Comparison of ENCODE assay signal across 9 cellular contexts in genomic region chr12:102824218-102824835, GRCh38.
DNase-seq lines count a peak whose midpoint lies in the region; ATAC-seq and TF ChIP-seq lines count a peak whose summit lies in the region.
"Had no signal": no experiment of that assay in that cellular context is flagged by ENCODE, and none has a peak within 500 bp of the region (broad histone marks: within the 10 kb centered on the region; RNA-seq: fewer than 3 reads in every experiment).

No MANE protein-coding gene starts in this region.

- no peak overlapping the region for H3K4me2 ChIP-seq in GM23248 (ENCODE audit: unreplicated experiment)

- WGBS in GM23248 (ENCODE audit: low coverage in 1 of 2, low lambda C conversion rate in 2 of 2, missing lambda C conversion rate in 2 of 2), 2 experiments: 6 to 8% methylated on average over 36 of the region's 36 CpGs

- intact Hi-C loops in left cardiac atrium (cut with DNase I) (no loop called here), posterior vena cava (cut with DNase I) (no loop called here)

- H3K9me2 ChIP-seq in GM23248 (ENCODE audit: insufficient read depth): no peaks in the 10 kb centered on the region

- no peaks in the 10 kb centered on the region for H4K20me1 ChIP-seq in GM23248 (ENCODE audit: insufficient read depth)

- H3K27ac ChIP-seq in GM23248: no peak overlapping the region

- no peak for TF ChIP-seq CTCF in BE2C (IDR thresholded peaks at IDR 0.05; ENCODE audit: low read depth, low read length)

- in situ Hi-C loops in GM23248 (cut with MboI): no loop called here

- H3K36me3 ChIP-seq in GM23248 (ENCODE audit: low read depth): no peaks in the 10 kb centered on the region
- H3K36me3 ChIP-seq in BE2C: no peaks in the 10 kb centered on the region

- H3K4me3 ChIP-seq in GM23248 (no peak overlapping the region), BE2C (ENCODE audit: low read depth, low read length) (no peak overlapping the region)

- no peaks in the 10 kb centered on the region for H3F3A ChIP-seq in GM23248 (ENCODE audit: insufficient read depth)

- ATAC-seq in SK-N-SH treated with all-trans-retinoic acid at 6 μM for 48 hours: peak; percentile 90
- peak; percentile 63 to 88 for ATAC-seq in left cardiac atrium
- ATAC-seq in HG03108 (IDR thresholded peaks at IDR 0.05; ENCODE audit: unreplicated experiment): no peak
- no peak for ATAC-seq in HG03520 (IDR thresholded peaks at IDR 0.05; ENCODE audit: unreplicated experiment)
- no peak for ATAC-seq in GM21723 (IDR thresholded peaks at IDR 0.05; ENCODE audit: unreplicated experiment)
- ATAC-seq: activated T-helper 17 cell treated with anti-CD3 and anti-CD28 coated beads, Interleukin-2, amount 50 U/mL, for 72 hours had no signal

- peak; percentile 60 for DNase-seq in GM23248
- DNase-seq in left cardiac atrium: peak; percentile 39
- DNase-seq in posterior vena cava (ENCODE audit: low spot score): peak; percentile 87
- no peak for DNase-seq in BE2C

- H3K27me3 ChIP-seq in GM23248 (replicated peaks; ENCODE audit: insufficient read depth) (no peaks in the 10 kb centered on the region), BE2C (peaks cover 53% of the 10 kb centered on the region)

- H3K9me3 ChIP-seq in GM23248 (ENCODE audit: low read depth) (no peaks in the 10 kb centered on the region), BE2C (no peaks in the 10 kb centered on the region)

- no peaks in the 10 kb centered on the region for H3K79me2 ChIP-seq in GM23248 (ENCODE audit: insufficient read depth)

- H2AFZ ChIP-seq in GM23248: no peak overlapping the region

- H3K9ac ChIP-seq in GM23248: no peak overlapping the region

- H3K4me1 ChIP-seq in GM23248 (ENCODE audit: insufficient read depth): no peaks in the 10 kb centered on the region
- no peaks in the 10 kb centered on the region for H3K4me1 ChIP-seq in BE2C

TF ChIP-seq in SK-N-SH treated with all-trans-retinoic acid at 6 μM for 48 hours, 23 proteins besides CTCF, POLR2A, EP300 and RAD21:
- TF ChIP-seq ZC3H10 (CRISPR knock-in tag; IDR thresholded peaks at IDR 0.05) (no peak), ZNF565 (CRISPR knock-in tag; conservative IDR thresholded peaks at IDR 0.05; ENCODE audit: low read depth) (no peak), CREB5 (CRISPR knock-in tag; IDR thresholded peaks at IDR 0.05; ENCODE audit: low read depth) (no peak), TSHZ2 (CRISPR knock-in tag; IDR thresholded peaks at IDR 0.05) (no peak), BACH2 (CRISPR knock-in tag; IDR thresholded peaks at IDR 0.05; ENCODE audit: borderline replicate concordance) (no peak), ISL1 (CRISPR knock-in tag; IDR thresholded peaks at IDR 0.05) (no peak)

Comparison
In these comparisons a context has a peak if more than half of its experiments do, and no peak if none do; other contexts are left out.
1. ATAC-seq: peak in SK-N-SH treated with all-trans-retinoic acid at 6 μM for 48 hours (single experiment) and left cardiac atrium (2 of 2); none in HG03108 (single experiment), HG03520 (single experiment) and GM21723 (single experiment).